Comparison of ENCODE assay signal across 8 cellular contexts in the genomic region with DNA sequence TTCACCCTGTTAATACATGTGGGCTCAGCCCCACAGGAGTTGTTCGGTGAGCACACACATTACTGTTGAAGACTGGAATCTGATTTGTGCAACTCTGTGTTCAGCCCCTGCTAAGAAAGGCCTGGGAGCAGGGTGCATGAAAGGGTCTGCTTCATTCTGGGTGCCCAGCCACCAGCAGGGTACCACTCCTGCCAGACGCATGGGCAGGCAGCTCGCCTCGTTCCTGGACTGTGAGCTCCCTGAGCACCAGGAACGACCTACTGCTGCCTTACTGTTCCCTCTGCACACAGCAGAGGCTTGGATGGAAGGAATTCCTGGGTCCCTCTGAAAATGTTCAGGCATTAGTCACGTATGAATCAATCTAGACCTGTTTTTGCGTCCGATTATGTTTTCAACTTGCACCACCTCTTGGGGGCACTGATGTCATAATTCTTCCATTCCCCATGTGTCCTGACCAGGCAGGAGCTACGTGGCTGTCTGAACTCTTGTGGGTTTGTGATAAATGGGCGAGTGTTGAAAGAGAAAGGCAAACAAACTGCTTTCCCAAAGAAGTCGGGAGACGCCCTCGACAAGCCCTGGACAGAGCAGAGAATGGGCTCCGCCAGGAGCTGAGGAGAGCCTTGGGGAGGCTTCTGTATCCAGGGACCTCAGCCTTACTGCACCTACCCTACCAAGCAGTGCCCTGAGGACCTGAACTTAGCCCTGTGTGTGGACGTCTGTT.
A peak's percentile ranks its signal among the peaks of the same experiment; 100 is the strongest.
DNase-seq lines count a peak whose midpoint lies in the region; ATAC-seq and TF ChIP-seq lines count a peak whose summit lies in the region.

No MANE protein-coding gene starts in this region.

- peak; percentile 85 for DNase-seq in SKM-1 treated with dmso at 0.1 percent for 144 hours (lab: John Stamatoyannopoulos, UW; ENCODE audit: unreplicated experiment)
- no peak for DNase-seq in right cardiac atrium
- no peak for DNase-seq in suprapubic skin (ENCODE audit: low spot score in 2 of 2)
- no peak for DNase-seq in amygdala (lab: John Stamatoyannopoulos, UW)
- no peak for DNase-seq in islet precursor cell

- peak overlapping the region; percentile 90 for H3K27ac ChIP-seq in BLaER1
- no peak overlapping the region for H3K27ac ChIP-seq in right cardiac atrium (ENCODE audit: low read length)
- peak overlapping the region; percentile 66 for H3K27ac ChIP-seq in suprapubic skin

- no peak for TF ChIP-seq POLR2A in suprapubic skin (IDR thresholded peaks at IDR 0.05)

- H3K27me3 ChIP-seq in BLaER1 = no peaks in the 10 kb centered on the region
- H3K27me3 ChIP-seq in right cardiac atrium (ENCODE audit: control insufficient read depth, insufficient read depth) = no peaks in the 10 kb centered on the region
- H3K27me3 ChIP-seq in suprapubic skin = no peaks in the 10 kb centered on the region

- H3K9ac ChIP-seq in BLaER1 = peak overlapping the region; percentile 72

- H3K9me3 ChIP-seq in BLaER1 (no peaks in the 10 kb centered on the region), right cardiac atrium (ENCODE audit: control insufficient read depth, low read length) (no peaks in the 10 kb centered on the region), suprapubic skin (no peaks in the 10 kb centered on the region)

- WGBS in right cardiac atrium = 60% methylated on average over 15 of the region's 15 CpGs
- 46% methylated on average over 11 of the region's 15 CpGs for WGBS in suprapubic skin

- peak overlapping the region; percentile 94 for H3K4me2 ChIP-seq in BLaER1

- H3K4me3 ChIP-seq in BLaER1 (peak overlapping the region; percentile 55), right cardiac atrium (ENCODE audit: low read length) (no peak overlapping the region), suprapubic skin (peak overlapping the region; percentile 3)

- no peaks in the 10 kb centered on the region for H3K36me3 ChIP-seq in BLaER1
- no peaks in the 10 kb centered on the region for H3K36me3 ChIP-seq in suprapubic skin

- no peaks in the 10 kb centered on the region for H4K20me1 ChIP-seq in BLaER1

- TF ChIP-seq CTCF in suprapubic skin (IDR thresholded peaks at IDR 0.05) = no peak

- intact Hi-C loops in right cardiac atrium (cut with DNase I) = no loop called here

- H3K4me1 ChIP-seq in BLaER1 (peaks cover 72% of the 10 kb centered on the region), right cardiac atrium (ENCODE audit: control insufficient read depth, insufficient read depth, low read length) (peaks cover 10% of the 10 kb centered on the region), suprapubic skin (peaks cover 28% of the 10 kb centered on the region)

- no peak for TF ChIP-seq EP300 in suprapubic skin (IDR thresholded peaks at IDR 0.05)

- ATAC-seq in GM21786 (IDR thresholded peaks at IDR 0.05; ENCODE audit: unreplicated experiment) (peak; percentile 18), right cardiac atrium (peak; percentile 42 to 59), HG02973 (IDR thresholded peaks at IDR 0.05; ENCODE audit: unreplicated experiment) (no peak)
